Comparison of ENCODE assay signal across 8 cellular contexts in the genomic region with DNA sequence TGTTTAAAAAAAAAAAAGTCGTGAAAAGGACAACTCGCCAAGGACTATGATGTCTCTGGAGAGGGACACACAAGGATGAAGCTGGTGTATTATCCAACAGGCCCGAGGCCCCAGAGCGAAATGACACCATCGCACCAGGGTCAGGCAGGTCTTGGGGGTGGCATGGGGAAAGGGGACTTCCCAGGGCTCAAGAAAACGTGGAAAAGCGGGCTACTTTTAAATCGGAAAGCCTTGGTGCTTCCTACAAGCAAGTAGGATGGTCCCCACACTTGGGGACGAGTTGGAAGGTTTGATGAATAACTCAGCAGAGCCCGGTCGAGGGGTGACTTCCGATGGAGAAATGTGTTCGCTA. TPM values are rescaled to one million over a fixed set of nuclear protein-coding genes. Genes with fewer than 3 reads are reported as not detected.
DNase-seq lines count a peak whose midpoint lies in the region; ATAC-seq and TF ChIP-seq lines count a peak whose summit lies in the region.

No MANE protein-coding gene starts in this region.

- peak overlapping the region; percentile 89 for H3K27ac ChIP-seq in lower lobe of right lung
- H3K27ac ChIP-seq in upper lobe of left lung, result peak overlapping the region; percentile 82 to 90 (median 87)

- no peaks in the 10 kb centered on the region for H3K9me3 Mint-ChIP-seq in activated CD4-positive, alpha-beta T cell treated with anti-CD3 and anti-CD28 coated beads for 36 hours (ENCODE audit: low read depth)

- TF ChIP-seq CTCF in cardiac fibroblast (IDR thresholded peaks at IDR 0.05; ENCODE audit: low read depth, low read length) (no peak), lower lobe of right lung (IDR thresholded peaks at IDR 0.05) (no peak), upper lobe of left lung (IDR thresholded peaks at IDR 0.05) (no peak)

- H3K4me1 Mint-ChIP-seq in activated CD4-positive, alpha-beta T cell treated with anti-CD3 and anti-CD28 coated beads for 36 hours, result peaks cover 60% of the 10 kb centered on the region

- DNase-seq in activated CD4-positive, alpha-beta T cell treated with anti-CD3 and anti-CD28 coated beads for 36 hours, result no peak
- no peak for DNase-seq in activated CD4-positive, alpha-beta T cell treated with anti-CD3 and anti-CD28 coated beads for 4 hours
- DNase-seq in LHCN-M2 (ENCODE audit: low read depth) (peak; percentile 13), cardiac fibroblast (ENCODE audit: low read depth in 2 of 2) (peak in 1 of 2 donors; percentile 21), lower lobe of right lung (no peak), upper lobe of left lung (no peak), NCI-H345 treated with DMSO at 0.1 percent for 48 hours (lab: John Stamatoyannopoulos, UW; ENCODE audit: unreplicated experiment) (no peak)

- TF ChIP-seq POLR2A in upper lobe of left lung (IDR thresholded peaks at IDR 0.05), result no peak

- peaks cover 37% of the 10 kb centered on the region for H3K4me1 ChIP-seq in lower lobe of right lung
- H3K4me1 ChIP-seq in upper lobe of left lung, result peaks cover 23 to 29% (median 27%) of the 10 kb centered on the region in 4 donors

- no peak for TF ChIP-seq EP300 in upper lobe of left lung (IDR thresholded peaks at IDR 0.05)

- H3K27me3 Mint-ChIP-seq in activated CD4-positive, alpha-beta T cell treated with anti-CD3 and anti-CD28 coated beads for 36 hours, result no peaks in the 10 kb centered on the region

- H3K36me3 ChIP-seq in lower lobe of right lung (peaks cover 32% of the 10 kb centered on the region), upper lobe of left lung (peaks cover 0 to 31% (median 12%) of the 10 kb centered on the region in 4 donors)

- intact Hi-C loops in activated CD4-positive, alpha-beta T cell treated with anti-CD3 and anti-CD28 coated beads for 36 hours (cut with DNase I, micrococcal nuclease), result loop anchor here (2.0 kb wide), 2 partner anchors 262 to 364 kb away; a partner anchor contains a TSS
- intact Hi-C loops in lower lobe of right lung (cut with DNase I), result no loop called here

- H3K9me3 ChIP-seq in lower lobe of right lung (no peaks in the 10 kb centered on the region), upper lobe of left lung (no peaks in the 10 kb centered on the region)

- H3K27ac Mint-ChIP-seq in activated CD4-positive, alpha-beta T cell treated with anti-CD3 and anti-CD28 coated beads for 36 hours, result peak overlapping the region; percentile 95

- 1 to 2% methylated on average over 13 of the region's 13 CpGs for WGBS in upper lobe of left lung, 2 donors

- CTCF ChIA-PET in activated CD4-positive, alpha-beta T cell treated with anti-CD3 and anti-CD28 coated beads for 36 hours (lab: Charles Lee), result interaction anchor here (0.6 to 1.2 kb wide), 4 partner anchors 289 to 580 kb away, joined by 3 to 4 read pairs (median 3); no protein-coding TSS in a partner anchor

- POLR2A ChIA-PET in activated CD4-positive, alpha-beta T cell treated with anti-CD3 and anti-CD28 coated beads for 36 hours (lab: Charles Lee), result interaction anchor here (0.6 to 1.2 kb wide), 2 partner anchors 25 to 98 kb away, joined by 4 to 5 read pairs; a partner anchor contains a TSS

- H3K36me3 Mint-ChIP-seq in activated CD4-positive, alpha-beta T cell treated with anti-CD3 and anti-CD28 coated beads for 36 hours (ENCODE audit: low read depth), result peaks cover 50% of the 10 kb centered on the region

- peak; percentile 13 for ATAC-seq in activated CD4-positive, alpha-beta T cell treated with anti-CD3 and anti-CD28 coated beads for 36 hours
- ATAC-seq in lower lobe of right lung (peak; percentile 5 to 6), upper lobe of left lung (ENCODE audit: low FRiP score in 2 of 2) (peak; percentile 8 to 20), GM18520 (IDR thresholded peaks at IDR 0.05; ENCODE audit: unreplicated experiment) (no peak)

- peak overlapping the region; percentile 68 to 90 for H3K4me3 ChIP-seq in cardiac fibroblast (replicated peaks in 1 of 2; ENCODE audit: low read depth in 2 of 2, low read length in 2 of 2)
- peak overlapping the region; percentile 66 for H3K4me3 ChIP-seq in lower lobe of right lung
- H3K4me3 ChIP-seq in upper lobe of left lung, result peak overlapping the region; percentile 46 to 82 (median 70)

- H3K4me3 Mint-ChIP-seq in activated CD4-positive, alpha-beta T cell treated with anti-CD3 and anti-CD28 coated beads for 36 hours, result peak overlapping the region; percentile 98

- H3K27me3 ChIP-seq in lower lobe of right lung (ENCODE audit: low read depth) (no peaks in the 10 kb centered on the region), upper lobe of left lung (no peaks in the 10 kb centered on the region)

RNA-seq across cellular contexts. Expression of a gene that starts 0.5 kb away (rescaled TPM):
- 10 to 100 TPM; 58.0 to 62.0 TPM for total RNA-seq in activated CD4-positive, alpha-beta T cell treated with anti-CD3 and anti-CD28 coated beads for 36 hours
- total RNA-seq in LHCN-M2 (2014; rRNA removed) (79.7 TPM in 2 replicates), lower lobe of right lung (36.7 TPM), upper lobe of left lung (10 to 100 TPM; 14.0 to 65.0 (median 30.5) TPM)
- 32.6 TPM for polyA plus RNA-seq in LHCN-M2 (2012)
